In the genomic region with DNA sequence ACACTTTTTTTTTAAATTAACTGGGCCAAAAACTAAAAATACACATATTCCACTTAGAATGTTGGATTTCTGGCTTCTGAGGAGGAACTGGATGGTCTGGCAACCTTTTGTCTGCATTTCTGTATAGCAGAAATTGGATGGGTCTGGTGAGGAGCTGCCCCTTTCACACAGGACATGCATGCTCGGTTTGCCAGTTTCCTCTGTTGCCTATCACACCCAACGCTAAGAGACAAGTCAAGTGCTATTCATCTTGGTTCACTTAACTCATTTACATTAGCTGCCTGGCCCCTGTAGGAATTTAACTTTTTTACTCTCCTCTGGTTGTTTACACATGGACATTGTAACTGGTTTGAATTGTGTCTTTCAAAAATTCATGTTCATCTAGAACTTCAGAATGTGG, we compare ENCODE assay signal across 8 cellular contexts.
"Had no signal": no experiment of that assay in that cellular context is flagged by ENCODE, and none has a peak within 500 bp of the region (broad histone marks: within the 10 kb centered on the region; RNA-seq: fewer than 3 reads in every experiment).

No MANE protein-coding gene starts in this region.

- H3K4me3 Mint-ChIP-seq: H9 had no signal

- H2AFZ ChIP-seq: GM23248 had no signal

- ATAC-seq: K562 had no signal

- H3K4me1 Mint-ChIP-seq: H9 had no signal

- H3K9ac ChIP-seq: GM23248 had no signal

- H3K27ac Mint-ChIP-seq: H9 had no signal

- DNase-seq: GM23248, H9, HCEC 1CT, IMR-90 had no signal

- H3K4me3 ChIP-seq: GM23248, K562 had no signal

- FAIRE-seq: H1, H54, HTR-8/SVneo, K562 had no signal

- H3K27ac ChIP-seq: GM23248 had no signal

- H3K9me3 Mint-ChIP-seq: H9 had no signal
